ENCODE assay signal across 17 cellular contexts in genomic region chr1:202434059-202434458, GRCh38.
A peak's percentile ranks its signal among the peaks of the same experiment; 100 is the strongest.
DNase-seq lines count a peak whose midpoint lies in the region; ATAC-seq and TF ChIP-seq lines count a peak whose summit lies in the region.
"Had no signal": no experiment of that assay in that cellular context is flagged by ENCODE, and none has a peak within 500 bp of the region (broad histone marks: within the 10 kb centered on the region; RNA-seq: fewer than 3 reads in every experiment).

No MANE protein-coding gene starts in this region.

- ATAC-seq in heart left ventricle (no peak), left ventricle myocardium superior (no peak), left lobe of liver (peak; percentile 68), HG02759 (IDR thresholded peaks at IDR 0.05; ENCODE audit: unreplicated experiment) (no peak)
- no peak for ATAC-seq in naive thymus-derived CD4-positive, alpha-beta T cell
- ATAC-seq: GM23338, HCT116 had no signal

- TF ChIP-seq POLR2A in heart left ventricle (IDR thresholded peaks at IDR 0.05) = no peak

- H3K27ac Mint-ChIP-seq in naive thymus-derived CD4-positive, alpha-beta T cell = no peak overlapping the region
- H3K27ac Mint-ChIP-seq: CD4-positive, alpha-beta memory T cell; GM23338; H9 had no signal

- no peak overlapping the region for H3K4me3 ChIP-seq in heart left ventricle
- H3K4me3 ChIP-seq in right atrium auricular region = no peak overlapping the region
- H3K4me3 ChIP-seq in naive thymus-derived CD4-positive, alpha-beta T cell (ENCODE audit: low read length) = no peak overlapping the region
- H3K4me3 ChIP-seq: GM23338 had no signal

- POLR2A ChIA-PET in naive thymus-derived CD4-positive, alpha-beta T cell (lab: Charles Lee) = no interaction called here

- peak overlapping the region in 10 of 12 donors; percentile 8 to 79 (median 52) for H3K27ac ChIP-seq in heart left ventricle
- H3K27ac ChIP-seq in right atrium auricular region = peak overlapping the region; percentile 24 to 88
- no peak overlapping the region for H3K27ac ChIP-seq in naive thymus-derived CD4-positive, alpha-beta T cell (ENCODE audit: low read depth, low read length)

- H3K9me3 ChIP-seq in heart left ventricle (no peaks in the 10 kb centered on the region), right atrium auricular region (no peaks in the 10 kb centered on the region)
- H3K9me3 ChIP-seq in naive thymus-derived CD4-positive, alpha-beta T cell (ENCODE audit: control insufficient read depth in 2 of 3, low read length in 3 of 3) = no peaks in the 10 kb centered on the region

- TF ChIP-seq CTCF in heart left ventricle (IDR thresholded peaks at IDR 0.05) (no peak), right atrium auricular region (IDR thresholded peaks at IDR 0.05) (no peak)

- H3K27me3 Mint-ChIP-seq in naive thymus-derived CD4-positive, alpha-beta T cell = no peaks in the 10 kb centered on the region
- H3K27me3 Mint-ChIP-seq: CD4-positive, alpha-beta memory T cell had no signal

- H3K36me3 Mint-ChIP-seq in naive thymus-derived CD4-positive, alpha-beta T cell = peaks cover 6 to 66% (median 16%) of the 10 kb centered on the region in 5 donors

- DNase-seq in heart left ventricle = no peak
- DNase-seq in cardiac septum (ENCODE audit: low spot score) = no peak
- no peak for DNase-seq in right atrium auricular region (ENCODE audit: low spot score)
- DNase-seq in left ventricle myocardium superior = no peak
- peak; percentile 20 for DNase-seq in HuH-7 (ENCODE audit: low spot score)
- no peak for DNase-seq in left lobe of liver (ENCODE audit: low spot score)
- no peak for DNase-seq in naive thymus-derived CD4-positive, alpha-beta T cell
- DNase-seq: C1 segment of cervical spinal cord; Calu3; CD4-positive, alpha-beta memory T cell; COR-L47; DMS153; DND-41; H9 had no signal

- H3K4me1 Mint-ChIP-seq in naive thymus-derived CD4-positive, alpha-beta T cell = no peaks in the 10 kb centered on the region
- H3K4me1 Mint-ChIP-seq: CD4-positive, alpha-beta memory T cell; GM23338; H9 had no signal

- intact Hi-C loops in heart left ventricle (cut with DNase I) = loop anchor here in 1 of 10 donors (10.0 kb wide), 1 partner anchor 79 kb away; no protein-coding TSS in a partner anchor
- intact Hi-C loops in cardiac septum (cut with DNase I) = no loop called here
- intact Hi-C loops in left ventricle myocardium superior (cut with micrococcal nuclease) = no loop called here
- intact Hi-C loops in naive thymus-derived CD4-positive, alpha-beta T cell (cut with micrococcal nuclease) = no loop called here

- CTCF ChIA-PET in naive thymus-derived CD4-positive, alpha-beta T cell (lab: Charles Lee) = no interaction called here

- H3K4me1 ChIP-seq in heart left ventricle = peaks cover 0 to 35% (median 6%) of the 10 kb centered on the region in 12 donors
- H3K4me1 ChIP-seq in right atrium auricular region = no peaks in the 10 kb centered on the region
- H3K4me1 ChIP-seq in naive thymus-derived CD4-positive, alpha-beta T cell (ENCODE audit: control insufficient read depth in 2 of 2, insufficient read depth in 2 of 2, low read length in 2 of 2) = no peaks in the 10 kb centered on the region

- no peak overlapping the region for H3K4me3 Mint-ChIP-seq in naive thymus-derived CD4-positive, alpha-beta T cell
- H3K4me3 Mint-ChIP-seq: CD4-positive, alpha-beta memory T cell; GM23338; H9 had no signal

- H3K27me3 ChIP-seq in heart left ventricle (no peaks in the 10 kb centered on the region), right atrium auricular region (no peaks in the 10 kb centered on the region)
- no peaks in the 10 kb centered on the region for H3K27me3 ChIP-seq in naive thymus-derived CD4-positive, alpha-beta T cell (ENCODE audit: control insufficient read depth in 2 of 2, insufficient read depth in 2 of 2, low read length in 2 of 2)

- H3K36me3 ChIP-seq in heart left ventricle (peaks cover 0 to 86% (median 72%) of the 10 kb centered on the region in 9 donors), right atrium auricular region (peaks cover 50% of the 10 kb centered on the region)
- H3K36me3 ChIP-seq in naive thymus-derived CD4-positive, alpha-beta T cell (ENCODE audit: control insufficient read depth in 2 of 3, insufficient read depth in 3 of 3, low read length in 3 of 3) = peaks cover 0 to 37% (median 0%) of the 10 kb centered on the region in 3 experiments

- H3K9me3 Mint-ChIP-seq in naive thymus-derived CD4-positive, alpha-beta T cell = no peaks in the 10 kb centered on the region
- H3K9me3 Mint-ChIP-seq: CD4-positive, alpha-beta memory T cell; GM23338; H9 had no signal
